ENCODE assay signal across 10 cellular contexts in the genomic region with DNA sequence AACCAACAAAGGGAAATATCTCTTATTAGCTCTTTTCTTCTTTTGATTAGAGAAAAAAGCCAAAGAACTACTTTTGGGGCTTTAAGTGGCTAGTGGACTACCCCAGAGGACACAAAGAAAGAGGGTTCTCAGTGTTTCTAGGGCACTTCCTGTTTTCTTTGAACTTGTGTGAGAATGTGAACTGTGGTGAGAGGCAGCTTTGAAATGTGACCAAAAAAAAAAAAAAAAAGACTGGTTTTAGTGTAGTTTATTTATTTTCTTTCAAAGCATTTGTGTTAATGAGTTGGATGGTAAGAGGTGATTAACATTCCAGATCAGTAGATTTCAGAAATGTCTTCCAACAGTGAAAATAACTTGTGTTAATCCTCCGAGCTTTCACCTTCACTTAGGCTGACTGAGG. TPM values are rescaled to one million over a fixed set of nuclear protein-coding genes. Genes with fewer than 3 reads are reported as not detected.
A peak's percentile ranks its signal among the peaks of the same experiment; 100 is the strongest.
DNase-seq lines count a peak whose midpoint lies in the region; ATAC-seq, FAIRE-seq and TF ChIP-seq lines count a peak whose summit lies in the region.
"Had no signal": no experiment of that assay in that cellular context is flagged by ENCODE, and none has a peak within 500 bp of the region (broad histone marks: within the 10 kb centered on the region; RNA-seq: fewer than 3 reads in every experiment).

No MANE protein-coding gene starts in this region.

- no peaks in the 10 kb centered on the region for H3K9me3 Mint-ChIP-seq in immature natural killer cell
- no peaks in the 10 kb centered on the region for H3K9me3 Mint-ChIP-seq in H9

- no peak overlapping the region for H3K9ac ChIP-seq in H9 (ENCODE audit: extremely low read depth, insufficient read length, low read length)

- peak; percentile 73 for DNase-seq in GM12865 (ENCODE audit: low read depth)
- DNase-seq in NB4 (ENCODE audit: low read depth) = peak; percentile 55
- peak; percentile 50 to 67 (median 65) for DNase-seq in immature natural killer cell
- no peak for DNase-seq in H9
- no peak for DNase-seq in RCC 7860 (ENCODE audit: low spot score)
- DNase-seq in MG63 = no peak
- DNase-seq in germinal center (ENCODE audit: low spot score) = no peak
- DNase-seq: NCI-H2107 had no signal

- H3K23me2 ChIP-seq in H9 (ENCODE audit: insufficient read length, low read depth, low read length, poor library complexity, severe bottlenecking) = no peaks in the 10 kb centered on the region

- peaks cover under 1% of the 10 kb centered on the region; the same call in 1 of the 2 replicates for H3K36me3 ChIP-seq in MG63

- no peak overlapping the region for H2AFZ ChIP-seq in H9 (ENCODE audit: low read length)

- no peak overlapping the region for H3K4ac ChIP-seq in H9 (ENCODE audit: low read depth, low read length)

- no peak overlapping the region for H3K27ac ChIP-seq in H9 (ENCODE audit: insufficient read length, low read depth, low read length)

- H3K18ac ChIP-seq in H9 (ENCODE audit: insufficient read length, low read depth, low read length) = no peak overlapping the region

- H3K4me3 Mint-ChIP-seq in immature natural killer cell = peak overlapping the region; percentile 76 to 89 (median 81)
- H3K4me3 Mint-ChIP-seq in H9 = no peak overlapping the region

- H4K91ac ChIP-seq in H9 (ENCODE audit: insufficient read length, low read depth, low read length) = no peak overlapping the region

- H3K36me3 Mint-ChIP-seq in immature natural killer cell (peaks cover 1 to 16% (median 6%) of the 10 kb centered on the region in 3 donors), H9 (ENCODE audit: insufficient read depth in 1 of 3, low read depth in 3 of 3) (peaks cover 0 to 2% (median 1%) of the 10 kb centered on the region in 3 experiments; a peak in 3 of 7 replicates)

- H2BK12ac ChIP-seq in H9 (ENCODE audit: insufficient read length, low read depth, low read length) = no peak overlapping the region

- H3K27ac Mint-ChIP-seq in immature natural killer cell (peak overlapping the region; percentile 93 to 99 (median 94)), H9 (0 out of 7 replicates have a peak overlapping the region, but pooled peaks of 1 of the 3 experiments have one; percentile 15)

- H3K4me3 ChIP-seq in GM12865 (ENCODE audit: low read depth, low read length) (no peak overlapping the region), NB4 (ENCODE audit: low read depth, low read length) (no peak overlapping the region), MG63 (no peak overlapping the region)

- H3K79me2 ChIP-seq in H9 (ENCODE audit: insufficient read depth, low read length) = no peaks in the 10 kb centered on the region

- no peak for FAIRE-seq in RCC 7860 (lab: Jason Lieb, UNC)
- FAIRE-seq: keratinocyte had no signal

- no peak overlapping the region for H4K5ac ChIP-seq in H9 (ENCODE audit: insufficient read length, low read depth, low read length)

- no peak overlapping the region for H2BK15ac ChIP-seq in H9 (ENCODE audit: low read depth, low read length)

- no peak overlapping the region for H3K4me2 ChIP-seq in H9 (ENCODE audit: insufficient read depth, insufficient read length, low read length)

- no peaks in the 10 kb centered on the region; the same call in 1 of the 2 replicates for H3K4me1 ChIP-seq in H9 (ENCODE audit: insufficient read depth, low read length)

- H3K9me3 ChIP-seq in H9 (ENCODE audit: control insufficient read depth, low read depth, low read length) (no peaks in the 10 kb centered on the region), MG63 (peaks cover 2% of the 10 kb centered on the region; the same call in 1 of the 2 replicates)

- TF ChIP-seq CTCF in GM12865 (IDR thresholded peaks at IDR 0.05; ENCODE audit: insufficient read depth, low read depth, low read length, missing control alignments) (no peak), NB4 (IDR thresholded peaks at IDR 0.05; ENCODE audit: low read depth, low read length) (no peak), H9 (conservative IDR thresholded peaks at IDR 0.05) (no peak)

- H4K8ac ChIP-seq in H9 (replicated peaks; ENCODE audit: insufficient read length, low read depth, low read length) = no peak overlapping the region

- no peak overlapping the region for H3K56ac ChIP-seq in H9 (ENCODE audit: insufficient read length, low read depth, low read length)

- peaks cover 0 to 2% (median 2%) of the 10 kb centered on the region in 3 donors for H3K27me3 Mint-ChIP-seq in immature natural killer cell (ENCODE audit: low read depth in 3 of 3)
- no peaks in the 10 kb centered on the region for H3K27me3 Mint-ChIP-seq in H9 (ENCODE audit: low read depth)

- H3K79me1 ChIP-seq in H9 (ENCODE audit: insufficient read depth, low read depth, low read length, poor library complexity, severe bottlenecking) = no peaks in the 10 kb centered on the region

- H4K20me1 ChIP-seq in H9 (ENCODE audit: control insufficient read depth, insufficient read depth, insufficient read length) = no peaks in the 10 kb centered on the region

- TF ChIP-seq POLR2A in NB4 (IDR thresholded peaks at IDR 0.05; ENCODE audit: extremely low read depth, insufficient read length) = no peak

- H3T11ph ChIP-seq in H9 (ENCODE audit: low read length) = no peak overlapping the region

- H2BK5ac ChIP-seq in H9 (ENCODE audit: insufficient read length, low read length) = no peak overlapping the region

- H3K14ac ChIP-seq in H9 (ENCODE audit: insufficient read depth, low read length) = no peak overlapping the region

- no peak overlapping the region for H3K23ac ChIP-seq in H9 (ENCODE audit: insufficient read length, low read depth, low read length)

- ATAC-seq in GM21786 (IDR thresholded peaks at IDR 0.05; ENCODE audit: unreplicated experiment) = peak; percentile 71

- H2AK5ac ChIP-seq in H9 (ENCODE audit: insufficient read length, low read length) = no peak overlapping the region

- no CpG with 5 or more reads among the region's 1 CpG for WGBS in H9 (ENCODE audit: extremely low coverage, insufficient read length, low lambda C conversion rate)

- H3K27me3 ChIP-seq in H9 (ENCODE audit: insufficient read depth, low read length) (no peaks in the 10 kb centered on the region), MG63 (no peaks in the 10 kb centered on the region)

- no peak overlapping the region for H2BK20ac ChIP-seq in H9 (ENCODE audit: low read depth, low read length, poor library complexity, severe bottlenecking)

- peaks cover 55 to 63% of the 10 kb centered on the region in 2 donors for H3K4me1 Mint-ChIP-seq in immature natural killer cell
- peaks cover 13 to 14% of the 10 kb centered on the region in 2 experiments for H3K4me1 Mint-ChIP-seq in H9

- no peak overlapping the region for H2BK120ac ChIP-seq in H9 (ENCODE audit: low read depth, low read length, poor library complexity, severe bottlenecking)

RNA-seq across cellular contexts. Expression of a gene that starts 32.4 kb away (rescaled TPM):
- polyA plus RNA-seq in immature natural killer cell = 100 to 1,000 TPM; 421 to 768 (median 558) TPM
- 73.8 and 79.1 TPM in 2 replicates for total RNA-seq in H9 (2021)
- total RNA-seq in MG63 (2014; rRNA removed; shearing (Covaris generic); ENCODE audit: low replicate concordance) = 123 and 174 TPM in 2 replicates

Comparison
In these comparisons a context has a peak if more than half of its experiments do, and no peak if none do; other contexts are left out.
1. DNase-seq: peak in GM12865 (single experiment), NB4 (single experiment) and immature natural killer cell (3 of 3); none in H9 (single experiment), RCC 7860 (single experiment), MG63 (single experiment) and germinal center (single experiment).
2. H3K4me3 Mint-ChIP-seq: peak in immature natural killer cell (5 of 5); none in H9 (0 of 2).